In the genomic region with DNA sequence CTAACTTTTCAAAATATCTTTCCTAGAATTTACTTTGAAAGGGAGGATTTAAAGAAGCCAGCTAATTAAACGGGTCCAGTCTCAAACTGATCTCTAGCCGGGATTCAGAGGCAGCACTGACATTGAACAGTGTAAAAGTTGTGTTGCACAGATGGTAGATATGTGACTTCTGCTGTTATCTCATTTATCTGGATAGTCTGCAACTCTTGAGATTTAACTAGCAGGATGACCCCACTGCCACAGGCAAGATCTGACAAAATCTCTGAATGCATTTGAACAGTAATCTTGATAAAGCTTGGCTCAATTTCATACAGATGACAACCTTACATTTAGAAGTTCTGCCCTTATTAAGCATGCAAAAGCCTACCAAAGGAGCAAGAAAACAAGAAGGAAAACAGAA, we compare ENCODE assay signal across 14 cellular contexts.
A peak's percentile ranks its signal among the peaks of the same experiment; 100 is the strongest.
DNase-seq lines count a peak whose midpoint lies in the region; ATAC-seq and TF ChIP-seq lines count a peak whose summit lies in the region.
"Had no signal": no experiment of that assay in that cellular context is flagged by ENCODE, and none has a peak within 500 bp of the region (broad histone marks: within the 10 kb centered on the region; RNA-seq: fewer than 3 reads in every experiment).

No MANE protein-coding gene starts in this region.

- no peaks in the 10 kb centered on the region for H3K79me2 ChIP-seq in GM23338 (replicated peaks; ENCODE audit: insufficient read depth)
- no peaks in the 10 kb centered on the region for H3K79me2 ChIP-seq in parathyroid adenoma

- CTCF ChIA-PET in RWPE1 (lab: Yijun Ruan, JAX): interaction anchor here (1.1 kb wide), 1 partner anchor 124 kb away, joined by 3 read pairs; no protein-coding TSS in a partner anchor

- no peak overlapping the region for H3K4me2 ChIP-seq in GM23338
- H3K4me2 ChIP-seq in parathyroid adenoma (ENCODE audit: low read length): peak overlapping the region; percentile 25

- H3K4me1 Mint-ChIP-seq in GM23338: peaks cover 4% of the 10 kb centered on the region; the same call in 2 of the 3 replicates
- H3K4me1 Mint-ChIP-seq in endothelial cell (ENCODE audit: unreplicated experiment): peaks cover 26% of the 10 kb centered on the region

- H3K9me3 ChIP-seq in parathyroid adenoma (ENCODE audit: control insufficient read depth, low read length) (no peaks in the 10 kb centered on the region), sigmoid colon (no peaks in the 10 kb centered on the region)
- H3K9me3 ChIP-seq: HAP-1 had no signal

- intact Hi-C loops in sigmoid colon (cut with DNase I): no loop called here

- H3K4me1 ChIP-seq in GM23338 (ENCODE audit: insufficient read depth) (no peaks in the 10 kb centered on the region), parathyroid adenoma (no peaks in the 10 kb centered on the region), sigmoid colon (no peaks in the 10 kb centered on the region)

- H3K27me3 Mint-ChIP-seq in GM23338 (ENCODE audit: insufficient read depth, low read depth, poor library complexity) (no peaks in the 10 kb centered on the region), endothelial cell (ENCODE audit: unreplicated experiment) (no peaks in the 10 kb centered on the region)

- H3K4me3 ChIP-seq in GM23338 (no peak overlapping the region), parathyroid adenoma (ENCODE audit: low read depth, low read length) (no peak overlapping the region), sigmoid colon (no peak overlapping the region)
- H3K4me3 ChIP-seq: HAP-1 had no signal

- no peaks in the 10 kb centered on the region for H3K9me2 ChIP-seq in GM23338 (ENCODE audit: insufficient read depth)

- H3K4me3 Mint-ChIP-seq in GM23338: no peak overlapping the region
- no peak overlapping the region for H3K4me3 Mint-ChIP-seq in endothelial cell (ENCODE audit: unreplicated experiment)

- H3K27ac ChIP-seq in GM23338 (ENCODE audit: low read depth) (no peak overlapping the region), parathyroid adenoma (no peak overlapping the region), RWPE1 (no peak overlapping the region), sigmoid colon (no peak overlapping the region)

- POLR2A ChIA-PET in RWPE1 (lab: Yijun Ruan, JAX; ENCODE audit: low non-redundant PET): no interaction called here

- peak overlapping the region; percentile 85 for H2AFZ ChIP-seq in GM23338
- no peak overlapping the region for H2AFZ ChIP-seq in parathyroid adenoma

- no peak for TF ChIP-seq CTCF in GM23338 (conservative IDR thresholded peaks at IDR 0.05; ENCODE audit: low read depth in 2 of 2)
- TF ChIP-seq CTCF in endothelial cell (IDR thresholded peaks at IDR 0.05; ENCODE audit: unreplicated experiment): no peak
- no peak for TF ChIP-seq CTCF in parathyroid adenoma (IDR thresholded peaks at IDR 0.05)
- no peak for TF ChIP-seq CTCF in RWPE1 (conservative IDR thresholded peaks at IDR 0.05; ENCODE audit: low read depth)
- no peak for TF ChIP-seq CTCF in sigmoid colon (IDR thresholded peaks at IDR 0.05)

- H3K9me3 Mint-ChIP-seq in GM23338: no peaks in the 10 kb centered on the region
- H3K9me3 Mint-ChIP-seq in endothelial cell (ENCODE audit: unreplicated experiment): no peaks in the 10 kb centered on the region

- H3K36me3 ChIP-seq in GM23338 (ENCODE audit: insufficient read depth): no peaks in the 10 kb centered on the region
- H3K36me3 ChIP-seq in parathyroid adenoma (ENCODE audit: control insufficient read depth, insufficient read depth, low read length): no peaks in the 10 kb centered on the region
- H3K36me3 ChIP-seq in sigmoid colon: no peaks in the 10 kb centered on the region
- H3K36me3 ChIP-seq: HAP-1 had no signal

- no peaks in the 10 kb centered on the region for H3F3A ChIP-seq in GM23338 (replicated peaks; ENCODE audit: low read depth)

- H3K36me3 Mint-ChIP-seq in GM23338 (ENCODE audit: low read depth) (no peaks in the 10 kb centered on the region), endothelial cell (ENCODE audit: low read depth, unreplicated experiment) (no peaks in the 10 kb centered on the region)

- H3K9ac ChIP-seq in parathyroid adenoma: no peak overlapping the region

- TF ChIP-seq EP300 in sigmoid colon (IDR thresholded peaks at IDR 0.05): no peak

- ATAC-seq in GM23338: no peak
- no peak for ATAC-seq in GM18873 (IDR thresholded peaks at IDR 0.05; ENCODE audit: low FRiP score, unreplicated experiment)

- no peak for DNase-seq in GM23338 (ENCODE audit: low spot score)
- DNase-seq in SK-N-DZ (ENCODE audit: low spot score): peak; percentile 83
- no peak for DNase-seq in endothelial cell (ENCODE audit: low spot score)
- no peak for DNase-seq in RWPE1 (ENCODE audit: low spot score)
- no peak for DNase-seq in sigmoid colon
- DNase-seq: EL, Kasumi-1, NCI-H1417 treated with DMSO at 0.1 percent for 48 hours, NCI-H2029, NCI-H510A, RPMI8226 had no signal

- no peaks in the 10 kb centered on the region for H4K20me1 ChIP-seq in GM23338 (replicated peaks; ENCODE audit: insufficient read depth)

- TF ChIP-seq POLR2A in sigmoid colon (IDR thresholded peaks at IDR 0.05): no peak

- 28 to 45% methylated on average over 2 of the region's 2 CpGs for WGBS in sigmoid colon, 2 donors

- H3K27ac Mint-ChIP-seq in GM23338: no peak overlapping the region
- H3K27ac Mint-ChIP-seq in endothelial cell (ENCODE audit: unreplicated experiment): peak overlapping the region; percentile 71

- H3K27me3 ChIP-seq in GM23338 (ENCODE audit: insufficient read depth) (no peaks in the 10 kb centered on the region), parathyroid adenoma (ENCODE audit: control insufficient read depth, insufficient read depth, low read length) (no peaks in the 10 kb centered on the region), sigmoid colon (no peaks in the 10 kb centered on the region)

TF ChIP-seq in GM23338, 12 proteins besides CTCF, POLR2A, EP300 and RAD21 (continues in another document):
- TF ChIP-seq, protein P1, sequence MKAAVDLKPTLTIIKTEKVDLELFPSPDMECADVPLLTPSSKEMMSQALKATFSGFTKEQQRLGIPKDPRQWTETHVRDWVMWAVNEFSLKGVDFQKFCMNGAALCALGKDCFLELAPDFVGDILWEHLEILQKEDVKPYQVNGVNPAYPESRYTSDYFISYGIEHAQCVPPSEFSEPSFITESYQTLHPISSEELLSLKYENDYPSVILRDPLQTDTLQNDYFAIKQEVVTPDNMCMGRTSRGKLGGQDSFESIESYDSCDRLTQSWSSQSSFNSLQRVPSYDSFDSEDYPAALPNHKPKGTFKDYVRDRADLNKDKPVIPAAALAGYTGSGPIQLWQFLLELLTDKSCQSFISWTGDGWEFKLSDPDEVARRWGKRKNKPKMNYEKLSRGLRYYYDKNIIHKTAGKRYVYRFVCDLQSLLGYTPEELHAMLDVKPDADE (IDR thresholded peaks at IDR 0.05): no peak
- TF ChIP-seq, protein P2, sequence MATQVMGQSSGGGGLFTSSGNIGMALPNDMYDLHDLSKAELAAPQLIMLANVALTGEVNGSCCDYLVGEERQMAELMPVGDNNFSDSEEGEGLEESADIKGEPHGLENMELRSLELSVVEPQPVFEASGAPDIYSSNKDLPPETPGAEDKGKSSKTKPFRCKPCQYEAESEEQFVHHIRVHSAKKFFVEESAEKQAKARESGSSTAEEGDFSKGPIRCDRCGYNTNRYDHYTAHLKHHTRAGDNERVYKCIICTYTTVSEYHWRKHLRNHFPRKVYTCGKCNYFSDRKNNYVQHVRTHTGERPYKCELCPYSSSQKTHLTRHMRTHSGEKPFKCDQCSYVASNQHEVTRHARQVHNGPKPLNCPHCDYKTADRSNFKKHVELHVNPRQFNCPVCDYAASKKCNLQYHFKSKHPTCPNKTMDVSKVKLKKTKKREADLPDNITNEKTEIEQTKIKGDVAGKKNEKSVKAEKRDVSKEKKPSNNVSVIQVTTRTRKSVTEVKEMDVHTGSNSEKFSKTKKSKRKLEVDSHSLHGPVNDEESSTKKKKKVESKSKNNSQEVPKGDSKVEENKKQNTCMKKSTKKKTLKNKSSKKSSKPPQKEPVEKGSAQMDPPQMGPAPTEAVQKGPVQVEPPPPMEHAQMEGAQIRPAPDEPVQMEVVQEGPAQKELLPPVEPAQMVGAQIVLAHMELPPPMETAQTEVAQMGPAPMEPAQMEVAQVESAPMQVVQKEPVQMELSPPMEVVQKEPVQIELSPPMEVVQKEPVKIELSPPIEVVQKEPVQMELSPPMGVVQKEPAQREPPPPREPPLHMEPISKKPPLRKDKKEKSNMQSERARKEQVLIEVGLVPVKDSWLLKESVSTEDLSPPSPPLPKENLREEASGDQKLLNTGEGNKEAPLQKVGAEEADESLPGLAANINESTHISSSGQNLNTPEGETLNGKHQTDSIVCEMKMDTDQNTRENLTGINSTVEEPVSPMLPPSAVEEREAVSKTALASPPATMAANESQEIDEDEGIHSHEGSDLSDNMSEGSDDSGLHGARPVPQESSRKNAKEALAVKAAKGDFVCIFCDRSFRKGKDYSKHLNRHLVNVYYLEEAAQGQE (IDR thresholded peaks at IDR 0.05; ENCODE audit: unreplicated experiment): no peak
